ENCODE assay signal across 16 cellular contexts in the genomic region with DNA sequence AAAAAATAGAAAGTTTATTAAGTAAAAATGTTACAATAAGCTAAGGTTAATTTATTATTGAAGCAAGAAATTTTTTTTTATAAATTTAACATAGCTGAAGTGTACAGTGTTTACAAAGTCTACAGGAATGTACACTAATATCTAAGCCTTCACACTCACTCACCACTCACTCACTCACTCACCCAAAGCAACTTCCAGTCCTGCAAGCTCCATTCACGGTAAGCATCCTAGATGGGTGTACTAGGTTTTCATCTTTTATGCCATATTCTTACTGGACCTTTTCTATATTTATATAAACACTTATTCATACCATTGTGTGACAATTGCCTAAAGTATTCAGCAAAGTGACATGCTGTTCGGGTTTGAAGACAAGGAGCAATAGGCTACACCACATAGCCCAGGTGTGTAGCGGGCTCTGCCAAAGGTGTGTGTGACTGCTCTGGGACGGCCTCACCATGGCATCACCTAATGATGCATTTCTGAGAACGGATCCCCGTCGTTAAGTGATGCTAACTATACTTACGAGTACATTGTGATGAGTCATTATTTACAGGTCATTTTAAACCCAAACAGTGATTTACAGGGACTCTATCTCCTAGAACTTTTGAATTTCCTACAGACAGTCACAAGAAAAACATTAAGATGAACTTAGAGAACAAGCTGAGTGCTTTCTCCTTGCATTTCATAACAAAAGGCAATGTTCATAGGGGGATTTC.
DNase-seq lines count a peak whose midpoint lies in the region; ATAC-seq and TF ChIP-seq lines count a peak whose summit lies in the region.
"Had no signal": no experiment of that assay in that cellular context is flagged by ENCODE, and none has a peak within 500 bp of the region (broad histone marks: within the 10 kb centered on the region; RNA-seq: fewer than 3 reads in every experiment).

No MANE protein-coding gene starts in this region.

- no peaks in the 10 kb centered on the region for H3K79me2 ChIP-seq in SK-N-SH (ENCODE audit: insufficient read depth)

- no peaks in the 10 kb centered on the region for H4K20me1 ChIP-seq in SK-N-SH (ENCODE audit: insufficient read depth)

- peaks cover 0 to 6% of the 10 kb centered on the region in 2 experiments; a peak in 1 of 4 replicates for H3K4me1 ChIP-seq in SK-N-SH (ENCODE audit: control insufficient read depth in 1 of 2, insufficient read depth in 2 of 2, low read depth in 1 of 2, low read length in 1 of 2)
- no peaks in the 10 kb centered on the region for H3K4me1 ChIP-seq in Panc1 (ENCODE audit: control insufficient read depth, insufficient read depth, low read length)
- H3K4me1 ChIP-seq in upper lobe of right lung: no peaks in the 10 kb centered on the region

- H3F3A ChIP-seq in SK-N-SH (replicated peaks; ENCODE audit: insufficient read depth): peaks cover 3% of the 10 kb centered on the region

- H2AFZ ChIP-seq in SK-N-SH (ENCODE audit: low read depth): no peak overlapping the region

- no peak overlapping the region for H3K4me2 ChIP-seq in SK-N-SH

- H3K9me2 ChIP-seq in SK-N-SH: no peaks in the 10 kb centered on the region

- in situ Hi-C loops in Panc1 (cut with HindIII; ENCODE audit: low pct_unique_long_range_greater_than_20kb, low sequenced_read_pairs): no loop called here

- no peak overlapping the region for H3K9ac ChIP-seq in SK-N-SH

- H3K9me3 ChIP-seq in SK-N-SH (no peaks in the 10 kb centered on the region), Panc1 (ENCODE audit: control insufficient read depth, insufficient read depth, low read depth, low read length) (no peaks in the 10 kb centered on the region), upper lobe of right lung (no peaks in the 10 kb centered on the region)
- H3K9me3 ChIP-seq: spleen, thoracic aorta had no signal

- TF ChIP-seq EP300 in SK-N-SH (IDR thresholded peaks at IDR 0.05; ENCODE audit: borderline replicate concordance in 1 of 2, low read depth in 1 of 2, low read length in 1 of 2): no peak

- H3K4me3 ChIP-seq in SK-N-SH (ENCODE audit: low read depth in 2 of 2, low read length in 1 of 2) (no peak overlapping the region), Panc1 (ENCODE audit: low read depth in 2 of 2, low read length in 2 of 2) (no peak overlapping the region), upper lobe of right lung (no peak overlapping the region)
- H3K4me3 ChIP-seq: dorsolateral prefrontal cortex, spleen, thoracic aorta had no signal

- intact Hi-C loops in Panc1 (cut with micrococcal nuclease; ENCODE audit: unreplicated experiment): no loop called here
- intact Hi-C loops in upper lobe of right lung (cut with DNase I): no loop called here

- no peak overlapping the region for H3K27ac ChIP-seq in SK-N-SH (ENCODE audit: low read depth in 2 of 2, low read length in 1 of 2)
- no peak overlapping the region for H3K27ac ChIP-seq in Panc1 (ENCODE audit: low read length)
- H3K27ac ChIP-seq in epithelial cell of prostate: no peak overlapping the region
- no peak overlapping the region for H3K27ac ChIP-seq in upper lobe of right lung
- H3K27ac ChIP-seq: dorsolateral prefrontal cortex, spleen had no signal

- TF ChIP-seq CTCF in SK-N-SH (IDR thresholded peaks at IDR 0.05) (no peak), Panc1 (IDR thresholded peaks at IDR 0.05) (no peak), upper lobe of right lung (IDR thresholded peaks at IDR 0.05) (no peak)

- BruUV-seq in Panc1 (replicated peaks; lab: Mats Ljungman, UMichigan): no TSS peak

- DNase-seq in SK-N-SH: no peak
- DNase-seq in Panc1 (ENCODE audit: low read depth, low spot score): peak; percentile 18
- peak; percentile 3 for DNase-seq in epithelial cell of prostate (ENCODE audit: low read depth, low spot score)
- DNase-seq in upper lobe of right lung: peak; percentile 10
- no peak for DNase-seq in T-helper 1 cell
- DNase-seq in AG20443 (ENCODE audit: low spot score): no peak
- DNase-seq: activated CD4-positive, alpha-beta T cell treated with anti-CD3 and anti-CD28 coated beads for 4 hours; amniotic stem cell; Kasumi-1; NCI-H2171; OCI-M1; spleen had no signal

- H3K36me3 ChIP-seq in SK-N-SH (replicated peaks in 1 of 2; ENCODE audit: control insufficient read depth in 1 of 2, insufficient read depth in 2 of 2, low read length in 1 of 2): no peaks in the 10 kb centered on the region
- H3K36me3 ChIP-seq in Panc1 (ENCODE audit: control insufficient read depth, insufficient read depth, low read length): no peaks in the 10 kb centered on the region
- no peaks in the 10 kb centered on the region for H3K36me3 ChIP-seq in upper lobe of right lung
- H3K36me3 ChIP-seq: spleen, thoracic aorta had no signal

- WGBS in SK-N-SH (ENCODE audit: low lambda C conversion rate): 79% methylated on average over 8 of the region's 8 CpGs

- H3K27me3 ChIP-seq in SK-N-SH (ENCODE audit: insufficient read depth) (no peaks in the 10 kb centered on the region), Panc1 (ENCODE audit: control insufficient read depth, insufficient read depth, low read length) (no peaks in the 10 kb centered on the region), upper lobe of right lung (no peaks in the 10 kb centered on the region)
- H3K27me3 ChIP-seq: dorsolateral prefrontal cortex, spleen had no signal

- POLR2A ChIA-PET in SK-N-SH (lab: Yijun Ruan, JAX) (no interaction called here), Panc1 (lab: Charles Lee) (interaction anchor here (0.7 kb wide), 1 partner anchor 47 kb away, joined by 3 read pairs; no protein-coding TSS in a partner anchor)

- ATAC-seq in SK-N-SH treated with all-trans-retinoic acid at 6 μM for 48 hours (peak; percentile 36; the same call in 2 of the 3 replicates), Panc1 (peak; percentile 60; the same call in 1 of the 2 replicates), upper lobe of right lung (no peak), HG02642 (IDR thresholded peaks at IDR 0.05; ENCODE audit: poor library complexity, unreplicated experiment) (no peak)

- CTCF ChIA-PET in SK-N-SH (lab: Yijun Ruan, JAX): interaction anchor here (1.6 kb wide), 1 partner anchor 24 kb away, joined by 3 read pairs; no protein-coding TSS in a partner anchor
- CTCF ChIA-PET in Panc1 (lab: Charles Lee): no interaction called here

- no peak for TF ChIP-seq RAD21 in SK-N-SH (IDR thresholded peaks at IDR 0.05; ENCODE audit: low read length)

TF ChIP-seq in SK-N-SH treated with all-trans-retinoic acid at 6 μM for 48 hours, 23 proteins besides CTCF, POLR2A, EP300 and RAD21 (continues in another document):
- TF ChIP-seq PPARA (CRISPR knock-in tag; IDR thresholded peaks at IDR 0.05; ENCODE audit: borderline replicate concordance) (no peak), TOX (CRISPR knock-in tag; IDR thresholded peaks at IDR 0.05; ENCODE audit: borderline replicate concordance) (no peak), RARB (CRISPR knock-in tag; IDR thresholded peaks at IDR 0.05) (no peak), SNAI2 (CRISPR knock-in tag; IDR thresholded peaks at IDR 0.05) (no peak), ZC3H10 (CRISPR knock-in tag; IDR thresholded peaks at IDR 0.05) (no peak)
- TF ChIP-seq, protein P1, sequence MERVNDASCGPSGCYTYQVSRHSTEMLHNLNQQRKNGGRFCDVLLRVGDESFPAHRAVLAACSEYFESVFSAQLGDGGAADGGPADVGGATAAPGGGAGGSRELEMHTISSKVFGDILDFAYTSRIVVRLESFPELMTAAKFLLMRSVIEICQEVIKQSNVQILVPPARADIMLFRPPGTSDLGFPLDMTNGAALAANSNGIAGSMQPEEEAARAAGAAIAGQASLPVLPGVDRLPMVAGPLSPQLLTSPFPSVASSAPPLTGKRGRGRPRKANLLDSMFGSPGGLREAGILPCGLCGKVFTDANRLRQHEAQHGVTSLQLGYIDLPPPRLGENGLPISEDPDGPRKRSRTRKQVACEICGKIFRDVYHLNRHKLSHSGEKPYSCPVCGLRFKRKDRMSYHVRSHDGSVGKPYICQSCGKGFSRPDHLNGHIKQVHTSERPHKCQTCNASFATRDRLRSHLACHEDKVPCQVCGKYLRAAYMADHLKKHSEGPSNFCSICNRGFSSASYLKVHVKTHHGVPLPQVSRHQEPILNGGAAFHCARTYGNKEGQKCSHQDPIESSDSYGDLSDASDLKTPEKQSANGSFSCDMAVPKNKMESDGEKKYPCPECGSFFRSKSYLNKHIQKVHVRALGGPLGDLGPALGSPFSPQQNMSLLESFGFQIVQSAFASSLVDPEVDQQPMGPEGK (CRISPR knock-in tag; IDR thresholded peaks at IDR 0.05; ENCODE audit: borderline replicate concordance): no peak

TF ChIP-seq in SK-N-SH, 30 proteins besides CTCF, POLR2A, EP300 and RAD21:
- TF ChIP-seq FOXJ3 (CRISPR knock-in tag; IDR thresholded peaks at IDR 0.05): no peak
- no peak for TF ChIP-seq MAX (IDR thresholded peaks at IDR 0.05; ENCODE audit: low read depth)
- no peak for TF ChIP-seq CHD2 (IDR thresholded peaks at IDR 0.05; ENCODE audit: low read length, partially characterized antibody)
- TF ChIP-seq SMC3 (IDR thresholded peaks at IDR 0.05; ENCODE audit: low read depth, low read length): no peak
- no peak for TF ChIP-seq SIN3A (IDR thresholded peaks at IDR 0.05; ENCODE audit: borderline replicate concordance, low read depth, low read length)
- TF ChIP-seq FOSL2 (IDR thresholded peaks at IDR 0.05; ENCODE audit: borderline replicate concordance, low read depth): no peak
- TF ChIP-seq RXRA (IDR thresholded peaks at IDR 0.05; ENCODE audit: borderline replicate concordance, low read depth): no peak
- no peak for TF ChIP-seq NRF1 (IDR thresholded peaks at IDR 0.05; ENCODE audit: low read depth, low read length)
- TF ChIP-seq, protein P2, sequence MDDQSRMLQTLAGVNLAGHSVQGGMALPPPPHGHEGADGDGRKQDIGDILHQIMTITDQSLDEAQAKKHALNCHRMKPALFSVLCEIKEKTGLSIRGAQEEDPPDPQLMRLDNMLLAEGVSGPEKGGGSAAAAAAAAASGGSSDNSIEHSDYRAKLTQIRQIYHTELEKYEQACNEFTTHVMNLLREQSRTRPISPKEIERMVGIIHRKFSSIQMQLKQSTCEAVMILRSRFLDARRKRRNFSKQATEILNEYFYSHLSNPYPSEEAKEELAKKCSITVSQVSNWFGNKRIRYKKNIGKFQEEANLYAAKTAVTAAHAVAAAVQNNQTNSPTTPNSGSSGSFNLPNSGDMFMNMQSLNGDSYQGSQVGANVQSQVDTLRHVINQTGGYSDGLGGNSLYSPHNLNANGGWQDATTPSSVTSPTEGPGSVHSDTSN (IDR thresholded peaks at IDR 0.05): no peak
- no peak for TF ChIP-seq JUND (IDR thresholded peaks at IDR 0.05)
- no peak for TF ChIP-seq POLR2AphosphoS5 (IDR thresholded peaks at IDR 0.05; ENCODE audit: low read depth, low read length)
- no peak for TF ChIP-seq TAF1 (IDR thresholded peaks at IDR 0.05; ENCODE audit: borderline replicate concordance, low read depth, low read length)

Comparison
In these comparisons a context has a peak if more than half of its experiments do, and no peak if none do; other contexts are left out.
1. ATAC-seq: peak in SK-N-SH treated with all-trans-retinoic acid at 6 μM for 48 hours (single experiment) and Panc1 (single experiment); none in upper lobe of right lung (single experiment) and HG02642 (single experiment).
2. DNase-seq: peak in Panc1 (single experiment), epithelial cell of prostate (single experiment) and upper lobe of right lung (single experiment); none in SK-N-SH (single experiment), T-helper 1 cell (0 of 5) and AG20443 (single experiment).